ENCODE assay signal across 8 cellular contexts in genomic region chr1:32208891-32209309, GRCh38. TPM values are rescaled to one million over a fixed set of nuclear protein-coding genes. Genes with fewer than 3 reads are reported as not detected.
DNase-seq lines count a peak whose midpoint lies in the region; ATAC-seq, FAIRE-seq and TF ChIP-seq lines count a peak whose summit lies in the region.

Gene DCDC2B (plus strand): TSS chr1:32209089. CDS start chr1:32209094, 5 bp downstream.

- no peak for TF ChIP-seq RAD21 in SK-N-SH (IDR thresholded peaks at IDR 0.05; ENCODE audit: low read length)

- CTCF ChIA-PET in Calu3 (lab: Charles Lee) (interaction anchor here (0.5 kb wide), 1 partner anchor 753 kb away, joined by 3 read pairs; no protein-coding TSS in a partner anchor), SK-N-SH (lab: Yijun Ruan, JAX) (interaction anchor here (0.7 kb wide), 1 partner anchor 12 kb away, joined by 3 read pairs; no protein-coding TSS in a partner anchor), T-cell (lab: Charles Lee) (no interaction called here)

- H3K4me1 Mint-ChIP-seq in Calu3 (ENCODE audit: low read depth, unreplicated experiment): peaks cover 10% of the 10 kb centered on the region
- peaks cover 8 to 32% (median 15%) of the 10 kb centered on the region in 3 donors for H3K4me1 Mint-ChIP-seq in T-cell
- H3K4me1 Mint-ChIP-seq in stimulated activated naive CD8-positive, alpha-beta T cell treated with anti-CD3 and anti-CD28 coated beads, Interleukin-15, amount 100 ng/mL, for 72 hours: peaks cover 65% of the 10 kb centered on the region

- H3K27ac Mint-ChIP-seq in Calu3 (ENCODE audit: unreplicated experiment) (peak within 1 kb of the TSS; percentile 72), T-cell (no peak within 1 kb of the TSS)
- no peak within 1 kb of the TSS for H3K27ac Mint-ChIP-seq in stimulated activated naive CD8-positive, alpha-beta T cell treated with anti-CD3 and anti-CD28 coated beads, Interleukin-15, amount 100 ng/mL, for 72 hours

- peak; percentile 1 to 4 for ATAC-seq in lower lobe of right lung
- no peak for ATAC-seq in GM18517 (IDR thresholded peaks at IDR 0.05; ENCODE audit: unreplicated experiment)
- no peak for ATAC-seq in T-cell (replicated peaks in 1 of 4)
- no peak for ATAC-seq in stimulated activated naive CD8-positive, alpha-beta T cell treated with anti-CD3 and anti-CD28 coated beads, Interleukin-15, amount 100 ng/mL, for 72 hours

- H3K9me3 Mint-ChIP-seq in Calu3 (ENCODE audit: low read depth, unreplicated experiment): no peaks in the 10 kb centered on the region
- no peaks in the 10 kb centered on the region for H3K9me3 Mint-ChIP-seq in T-cell
- no peaks in the 10 kb centered on the region for H3K9me3 Mint-ChIP-seq in stimulated activated naive CD8-positive, alpha-beta T cell treated with anti-CD3 and anti-CD28 coated beads, Interleukin-15, amount 100 ng/mL, for 72 hours

- H3K36me3 Mint-ChIP-seq in Calu3 (ENCODE audit: insufficient read depth, unreplicated experiment): peaks cover 72% of the 10 kb centered on the region
- H3K36me3 Mint-ChIP-seq in T-cell: no peaks in the 10 kb centered on the region

- peak within 1 kb of the TSS in 1 of 2 experiments; percentile 30; a peak in 1 of 4 replicates for H3K27ac ChIP-seq in SK-N-SH (ENCODE audit: low read depth in 2 of 2, low read length in 1 of 2)
- H3K27ac ChIP-seq in lower lobe of right lung: no peak within 1 kb of the TSS

- H3K27me3 ChIP-seq in SK-N-SH (ENCODE audit: insufficient read depth) (no peaks in the 10 kb centered on the region), lower lobe of right lung (ENCODE audit: low read depth) (no peaks in the 10 kb centered on the region)

- H3K79me2 ChIP-seq in SK-N-SH (ENCODE audit: insufficient read depth): peaks cover 4% of the 10 kb centered on the region; the same call in 1 of the 2 replicates

- DNase-seq in Calu3: peak; percentile 91
- DNase-seq in NCI-H1417 (lab: John Stamatoyannopoulos, UW): peak; percentile 83 to 94 (median 91)
- peak; percentile 43 for DNase-seq in SK-N-SH
- DNase-seq in lower lobe of right lung: peak; percentile 64
- DNase-seq in T-cell: no peak
- no peak for DNase-seq in stimulated activated naive CD8-positive, alpha-beta T cell treated with anti-CD3 and anti-CD28 coated beads, Interleukin-15, amount 100 ng/mL, for 72 hours
- DNase-seq in GM19239 (ENCODE audit: insufficient read length, low spot score): no peak

- TF ChIP-seq CTCF in Calu3 (IDR thresholded peaks at IDR 0.05; ENCODE audit: unreplicated experiment) (no peak), SK-N-SH (IDR thresholded peaks at IDR 0.05) (no peak), lower lobe of right lung (IDR thresholded peaks at IDR 0.05) (no peak)

- no peak for FAIRE-seq in GM19239 (lab: Jason Lieb, UNC)

- no peak within 1 kb of the TSS for H3K4me3 ChIP-seq in SK-N-SH (ENCODE audit: low read depth in 2 of 2, low read length in 1 of 2)
- no peak within 1 kb of the TSS for H3K4me3 ChIP-seq in lower lobe of right lung

- H3K36me3 ChIP-seq in SK-N-SH (replicated peaks in 1 of 2; ENCODE audit: control insufficient read depth in 1 of 2, insufficient read depth in 2 of 2, low read length in 1 of 2) (peaks cover 0 to 4% of the 10 kb centered on the region in 2 experiments), lower lobe of right lung (no peaks in the 10 kb centered on the region)

- no peaks in the 10 kb centered on the region for H3K27me3 Mint-ChIP-seq in Calu3 (ENCODE audit: unreplicated experiment)
- H3K27me3 Mint-ChIP-seq in T-cell: no peaks in the 10 kb centered on the region
- no peaks in the 10 kb centered on the region for H3K27me3 Mint-ChIP-seq in stimulated activated naive CD8-positive, alpha-beta T cell treated with anti-CD3 and anti-CD28 coated beads, Interleukin-15, amount 100 ng/mL, for 72 hours

- intact Hi-C loops in Calu3 (cut with micrococcal nuclease; ENCODE audit: unreplicated experiment) (no loop called here), lower lobe of right lung (cut with DNase I) (no loop called here)

- H2AFZ ChIP-seq in SK-N-SH (ENCODE audit: low read depth): no peak within 1 kb of the TSS

- H3K9me3 ChIP-seq in SK-N-SH: no peaks in the 10 kb centered on the region
- H3K9me3 ChIP-seq in lower lobe of right lung: no peaks in the 10 kb centered on the region

- H4K20me1 ChIP-seq in SK-N-SH (ENCODE audit: insufficient read depth): no peaks in the 10 kb centered on the region

- POLR2A ChIA-PET in SK-N-SH (lab: Yijun Ruan, JAX) (interaction anchor here (1.2 to 3.2 kb wide), 4 partner anchors 9 to 33 kb away, joined by 3 to 15 read pairs (median 4); partner anchors contain the start of gene CCDC28B), T-cell (lab: Charles Lee) (no interaction called here)

- no peak within 1 kb of the TSS for H3K9ac ChIP-seq in SK-N-SH

- H3K4me3 Mint-ChIP-seq in Calu3 (ENCODE audit: low read depth, unreplicated experiment) (no peak within 1 kb of the TSS), T-cell (no peak within 1 kb of the TSS)
- H3K4me3 Mint-ChIP-seq in stimulated activated naive CD8-positive, alpha-beta T cell treated with anti-CD3 and anti-CD28 coated beads, Interleukin-15, amount 100 ng/mL, for 72 hours: no peak within 1 kb of the TSS

- BruUV-seq in Calu3 (replicated peaks; lab: Mats Ljungman, UMichigan): no TSS peak

- no peak for TF ChIP-seq EP300 in SK-N-SH (IDR thresholded peaks at IDR 0.05; ENCODE audit: borderline replicate concordance in 1 of 2, low read depth in 1 of 2, low read length in 1 of 2)

- no peak within 1 kb of the TSS for H3K4me2 ChIP-seq in SK-N-SH

- 88% methylated on average over 5 of the region's 5 CpGs for WGBS in SK-N-SH (ENCODE audit: low lambda C conversion rate)

- no peaks in the 10 kb centered on the region for H3K9me2 ChIP-seq in SK-N-SH

- H3K4me1 ChIP-seq in SK-N-SH (ENCODE audit: control insufficient read depth in 1 of 2, insufficient read depth in 2 of 2, low read depth in 1 of 2, low read length in 1 of 2): peaks cover 0 to 25% of the 10 kb centered on the region in 2 experiments; a peak in 1 of 4 replicates
- peaks cover 18% of the 10 kb centered on the region for H3K4me1 ChIP-seq in lower lobe of right lung

- no peaks in the 10 kb centered on the region for H3F3A ChIP-seq in SK-N-SH (replicated peaks; ENCODE audit: insufficient read depth)

TF ChIP-seq in SK-N-SH, 30 proteins besides CTCF, POLR2A, EP300 and RAD21:
- TF ChIP-seq NFIC (IDR thresholded peaks at IDR 0.05; ENCODE audit: borderline replicate concordance): no peak
- TF ChIP-seq, protein P1, sequence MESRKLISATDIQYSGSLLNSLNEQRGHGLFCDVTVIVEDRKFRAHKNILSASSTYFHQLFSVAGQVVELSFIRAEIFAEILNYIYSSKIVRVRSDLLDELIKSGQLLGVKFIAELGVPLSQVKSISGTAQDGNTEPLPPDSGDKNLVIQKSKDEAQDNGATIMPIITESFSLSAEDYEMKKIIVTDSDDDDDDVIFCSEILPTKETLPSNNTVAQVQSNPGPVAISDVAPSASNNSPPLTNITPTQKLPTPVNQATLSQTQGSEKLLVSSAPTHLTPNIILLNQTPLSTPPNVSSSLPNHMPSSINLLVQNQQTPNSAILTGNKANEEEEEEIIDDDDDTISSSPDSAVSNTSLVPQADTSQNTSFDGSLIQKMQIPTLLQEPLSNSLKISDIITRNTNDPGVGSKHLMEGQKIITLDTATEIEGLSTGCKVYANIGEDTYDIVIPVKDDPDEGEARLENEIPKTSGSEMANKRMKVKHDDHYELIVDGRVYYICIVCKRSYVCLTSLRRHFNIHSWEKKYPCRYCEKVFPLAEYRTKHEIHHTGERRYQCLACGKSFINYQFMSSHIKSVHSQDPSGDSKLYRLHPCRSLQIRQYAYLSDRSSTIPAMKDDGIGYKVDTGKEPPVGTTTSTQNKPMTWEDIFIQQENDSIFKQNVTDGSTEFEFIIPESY (IDR thresholded peaks at IDR 0.05; ENCODE audit: borderline replicate concordance, low read depth): no peak
TF ChIP-seq in SK-N-SH: peak in this region for 0.

RNA-seq across cellular contexts. Expression of gene DCDC2B, which starts in this region (rescaled TPM):
- total RNA-seq in Calu3 (2022) (not detected in 2 replicates), lower lobe of right lung (3.2 TPM), T-cell (under 1 TPM in 1 of 5 donors, not detected in 4; 0.18 TPM)
- not detected in 2 replicates for polyA plus RNA-seq in SK-N-SH (2012; rRNA removed)
- not detected in 2 replicates for polyA plus RNA-seq in SK-N-SH (2012; cell fraction: cytosol; rRNA removed)
- 0.05 TPM in 1 of 2 replicates, not detected in the other for polyA plus RNA-seq in SK-N-SH (2012; cell fraction: nucleus; rRNA removed)

Comparison
In these comparisons a context has a peak if more than half of its experiments do, and no peak if none do; other contexts are left out.
1. Peak in DNase-seq in Calu3; RNA of the gene not detected or under 1 TPM.
2. Peak in DNase-seq in SK-N-SH; RNA of the gene not detected or under 1 TPM.
3. DNase-seq: peak in NCI-H1417 (3 of 3) and lower lobe of right lung (single experiment); none in T-cell (0 of 34), stimulated activated naive CD8-positive, alpha-beta T cell treated with anti-CD3 and anti-CD28 coated beads, Interleukin-15, amount 100 ng/mL, for 72 hours (0 of 2) and GM19239 (single experiment).
4. ATAC-seq: peak in lower lobe of right lung (2 of 2); none in GM18517 (single experiment), T-cell (0 of 4) and stimulated activated naive CD8-positive, alpha-beta T cell treated with anti-CD3 and anti-CD28 coated beads, Interleukin-15, amount 100 ng/mL, for 72 hours (single experiment).
5. CTCF ChIA-PET loops: an anchor here in Calu3 (0.5 kb wide) and SK-N-SH (0.7 kb wide); none called in T-cell.